Comparison of ENCODE assay signal across 13 cellular contexts in genomic region chr9:6471231-6471630, GRCh38. TPM values are rescaled to one million over a fixed set of nuclear protein-coding genes. Genes with fewer than 3 reads are reported as not detected.
DNase-seq lines count a peak whose midpoint lies in the region; ATAC-seq and TF ChIP-seq lines count a peak whose summit lies in the region.
"Had no signal": no experiment of that assay in that cellular context is flagged by ENCODE, and none has a peak within 500 bp of the region (broad histone marks: within the 10 kb centered on the region; RNA-seq: fewer than 3 reads in every experiment).

No MANE protein-coding gene starts in this region.

- H3K4me3 ChIP-seq in WERI-Rb-1 (ENCODE audit: low read depth, low read length) = no peak overlapping the region
- H3K4me3 ChIP-seq: BLaER1 treated with 17β-estradiol and CSF1 and Interleukin-3, amounts not matched to agents 10 nM and 100 nM had no signal

- peaks cover 12% of the 10 kb centered on the region for H3K4me1 Mint-ChIP-seq in activated naive CD8-positive, alpha-beta T cell treated with anti-CD3 and anti-CD28 coated beads for 36 hours
- peaks cover 11% of the 10 kb centered on the region for H3K4me1 Mint-ChIP-seq in activated naive CD8-positive, alpha-beta T cell treated with anti-CD3 and anti-CD28 coated beads, Interleukin-2, amount 50 U/mL, for 24 hours
- peaks cover 8% of the 10 kb centered on the region for H3K4me1 Mint-ChIP-seq in memory B cell

- peak overlapping the region; percentile 47 for H3K27ac Mint-ChIP-seq in activated naive CD8-positive, alpha-beta T cell treated with anti-CD3 and anti-CD28 coated beads for 36 hours
- no peak overlapping the region for H3K27ac Mint-ChIP-seq in activated naive CD8-positive, alpha-beta T cell treated with anti-CD3 and anti-CD28 coated beads, Interleukin-2, amount 50 U/mL, for 24 hours
- H3K27ac Mint-ChIP-seq in memory B cell = peak overlapping the region; percentile 42
- H3K27ac Mint-ChIP-seq: IgD-negative memory B cell had no signal

- no peaks in the 10 kb centered on the region for H3K27me3 ChIP-seq in WERI-Rb-1 (ENCODE audit: insufficient read depth, low read depth, severe bottlenecking)
- H3K27me3 ChIP-seq: BLaER1 treated with 17β-estradiol and CSF1 and Interleukin-3, amounts not matched to agents 10 nM and 100 nM had no signal

- TF ChIP-seq CTCF in WERI-Rb-1 (IDR thresholded peaks at IDR 0.05; ENCODE audit: low read depth, low read length) = no peak

- no peak for ATAC-seq in activated naive CD8-positive, alpha-beta T cell treated with anti-CD3 and anti-CD28 coated beads, Interleukin-2, amount 50 U/mL, for 24 hours
- ATAC-seq in memory B cell (ENCODE audit: low read depth) (no peak), GM18519 (IDR thresholded peaks at IDR 0.05; ENCODE audit: low FRiP score, unreplicated experiment) (no peak)
- ATAC-seq: HCT116 had no signal

- in situ Hi-C loops in KBM-7 (cut with MboI; ENCODE audit: low pct_unique_long_range_greater_than_20kb, low sequenced_read_pairs) = no loop called here

- H3K27ac ChIP-seq in WERI-Rb-1 = no peak overlapping the region
- H3K27ac ChIP-seq: BLaER1 treated with 17β-estradiol and CSF1 and Interleukin-3, amounts not matched to agents 10 nM and 100 nM had no signal

- peaks cover 8% of the 10 kb centered on the region; the same call in 1 of the 2 replicates for H3K36me3 ChIP-seq in WERI-Rb-1

- H3K27me3 Mint-ChIP-seq in activated naive CD8-positive, alpha-beta T cell treated with anti-CD3 and anti-CD28 coated beads for 36 hours = no peaks in the 10 kb centered on the region
- H3K27me3 Mint-ChIP-seq in activated naive CD8-positive, alpha-beta T cell treated with anti-CD3 and anti-CD28 coated beads, Interleukin-2, amount 50 U/mL, for 24 hours = no peaks in the 10 kb centered on the region
- no peaks in the 10 kb centered on the region for H3K27me3 Mint-ChIP-seq in memory B cell
- H3K27me3 Mint-ChIP-seq: CD4-positive, CD25-positive, alpha-beta regulatory T cell; IgD-negative memory B cell had no signal

- no peak for DNase-seq in activated naive CD8-positive, alpha-beta T cell treated with anti-CD3 and anti-CD28 coated beads for 36 hours
- DNase-seq in activated naive CD8-positive, alpha-beta T cell treated with anti-CD3 and anti-CD28 coated beads, Interleukin-2, amount 50 U/mL, for 24 hours = no peak
- peak; percentile 3 for DNase-seq in HT-29 (ENCODE audit: low spot score)
- DNase-seq in memory B cell (ENCODE audit: low spot score in 2 of 2) = no peak
- DNase-seq in KBM-7 = no peak
- DNase-seq in WERI-Rb-1 = no peak
- DNase-seq: ACHN; CD4-positive, CD25-positive, alpha-beta regulatory T cell; DMS79 had no signal

- H3K9me3 ChIP-seq in WERI-Rb-1 (ENCODE audit: severe bottlenecking) = no peaks in the 10 kb centered on the region
- H3K9me3 ChIP-seq: BLaER1 treated with 17β-estradiol and CSF1 and Interleukin-3, amounts not matched to agents 10 nM and 100 nM had no signal

- peaks cover 17% of the 10 kb centered on the region for H3K36me3 Mint-ChIP-seq in activated naive CD8-positive, alpha-beta T cell treated with anti-CD3 and anti-CD28 coated beads for 36 hours
- peaks cover 39% of the 10 kb centered on the region for H3K36me3 Mint-ChIP-seq in activated naive CD8-positive, alpha-beta T cell treated with anti-CD3 and anti-CD28 coated beads, Interleukin-2, amount 50 U/mL, for 24 hours (ENCODE audit: low read depth)
- peaks cover 15% of the 10 kb centered on the region for H3K36me3 Mint-ChIP-seq in memory B cell

- H3K4me3 Mint-ChIP-seq in activated naive CD8-positive, alpha-beta T cell treated with anti-CD3 and anti-CD28 coated beads for 36 hours = no peak overlapping the region
- H3K4me3 Mint-ChIP-seq in activated naive CD8-positive, alpha-beta T cell treated with anti-CD3 and anti-CD28 coated beads, Interleukin-2, amount 50 U/mL, for 24 hours = no peak overlapping the region
- no peak overlapping the region for H3K4me3 Mint-ChIP-seq in memory B cell
- H3K4me3 Mint-ChIP-seq: CD4-positive, CD25-positive, alpha-beta regulatory T cell; IgD-negative memory B cell had no signal

- H3K9me3 Mint-ChIP-seq in activated naive CD8-positive, alpha-beta T cell treated with anti-CD3 and anti-CD28 coated beads for 36 hours = no peaks in the 10 kb centered on the region
- no peaks in the 10 kb centered on the region for H3K9me3 Mint-ChIP-seq in activated naive CD8-positive, alpha-beta T cell treated with anti-CD3 and anti-CD28 coated beads, Interleukin-2, amount 50 U/mL, for 24 hours
- H3K9me3 Mint-ChIP-seq in memory B cell = no peaks in the 10 kb centered on the region
- H3K9me3 Mint-ChIP-seq: CD4-positive, CD25-positive, alpha-beta regulatory T cell; IgD-negative memory B cell had no signal

RNA-seq across cellular contexts. Expression of gene UHRF2, which starts 58.2 kb away (rescaled TPM):
- 10 to 100 TPM; 42.3 to 44.3 TPM for total RNA-seq in activated naive CD8-positive, alpha-beta T cell treated with anti-CD3 and anti-CD28 coated beads for 36 hours
- 27.8 and 31.2 TPM in 2 replicates for total RNA-seq in HT-29 (2014; rRNA removed; shearing (Covaris generic))
